ENCODE assay signal across 8 cellular contexts in the genomic region with DNA sequence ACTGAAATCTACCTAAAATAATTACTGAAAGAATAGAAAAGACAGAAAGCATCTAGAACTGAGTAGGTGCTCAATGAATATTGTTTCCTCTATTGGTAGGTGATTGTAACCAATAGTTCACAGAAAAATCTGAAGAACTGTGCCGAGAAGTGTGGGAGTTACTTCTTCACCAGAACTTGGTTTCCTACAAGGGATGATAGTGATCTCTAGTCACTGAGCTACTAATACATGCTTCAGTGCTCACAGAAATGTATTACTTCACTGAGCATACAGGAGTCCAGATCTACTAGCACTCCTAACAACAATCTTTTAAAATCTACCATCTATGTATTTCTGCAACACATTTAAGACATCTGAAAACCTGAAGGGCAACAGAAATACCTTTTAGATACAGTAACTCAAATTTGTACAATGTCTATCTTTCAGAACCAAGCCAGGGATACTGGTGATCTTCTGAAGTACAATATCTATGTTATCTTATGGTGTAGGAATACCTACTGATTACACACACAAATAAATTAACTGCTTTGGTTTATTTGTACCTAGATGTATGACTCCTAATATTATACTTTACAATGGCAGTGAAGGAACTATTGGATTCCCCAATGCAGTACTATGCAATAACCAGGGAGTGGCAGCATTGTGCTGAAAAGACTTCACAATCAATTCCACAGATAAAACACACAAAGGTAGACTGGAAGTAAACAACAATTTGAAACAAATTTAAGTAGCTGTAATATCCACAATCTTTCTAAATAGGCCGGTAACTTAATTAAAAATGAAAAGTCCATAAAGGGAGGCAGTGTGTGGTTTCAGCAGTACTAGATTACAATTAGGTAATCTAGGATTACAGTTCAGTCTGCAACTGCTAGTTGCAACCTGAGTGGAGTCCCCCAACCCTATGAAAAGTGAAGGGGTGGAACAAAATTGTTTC.
A peak's percentile ranks its signal among the peaks of the same experiment; 100 is the strongest.
DNase-seq lines count a peak whose midpoint lies in the region; ATAC-seq and TF ChIP-seq lines count a peak whose summit lies in the region.

No MANE protein-coding gene starts in this region.

- DNase-seq in activated naive CD4-positive, alpha-beta T cell treated with anti-CD3 and anti-CD28 coated beads, Interleukin-2, amount 50 U/mL, for 72 hours (ENCODE audit: low spot score in 2 of 2), result no peak
- no peak for DNase-seq in activated naive CD4-positive, alpha-beta T cell treated with anti-CD3 and anti-CD28 coated beads, Interleukin-2, amount 50 U/mL, for 16 hours
- DNase-seq in NT2/D1 (ENCODE audit: low read depth, low spot score) (peak; percentile 1), astrocyte of the spinal cord (ENCODE audit: low read depth, low spot score) (peak; percentile 53), immature natural killer cell (peak; percentile 46 to 57 (median 49))
- no peak for DNase-seq in stimulated activated naive B cell treated with anti-CD40 and anti-IgM and Interleukin-4, amounts not matched to agents 10 μg/mL and 1 μg/mL and 100 μg/mL, for 72 hours

- H3K4me3 ChIP-seq in NT2/D1 (ENCODE audit: insufficient read length, low read depth), result no peak overlapping the region
- no peak overlapping the region for H3K4me3 ChIP-seq in astrocyte of the spinal cord (ENCODE audit: low read depth, low read length)

- H3K9me3 ChIP-seq in NT2/D1 (ENCODE audit: insufficient read depth, low read length), result no peaks in the 10 kb centered on the region

- no peak overlapping the region for H3K27ac Mint-ChIP-seq in activated naive CD4-positive, alpha-beta T cell treated with anti-CD3 and anti-CD28 coated beads, Interleukin-2, amount 50 U/mL, for 72 hours
- no peak overlapping the region for H3K27ac Mint-ChIP-seq in immature natural killer cell
- H3K27ac Mint-ChIP-seq in stimulated activated naive B cell treated with anti-CD40 and anti-IgM and Interleukin-4, amounts not matched to agents 10 μg/mL and 1 μg/mL and 100 μg/mL, for 72 hours, result no peak overlapping the region

- H3K27me3 ChIP-seq in NT2/D1 (ENCODE audit: insufficient read depth, insufficient read length), result no peaks in the 10 kb centered on the region

- H3K4me1 ChIP-seq in NT2/D1 (ENCODE audit: insufficient read depth, insufficient read length), result no peaks in the 10 kb centered on the region

- no peak overlapping the region for H3K4me3 Mint-ChIP-seq in immature natural killer cell
- H3K4me3 Mint-ChIP-seq in stimulated activated naive B cell treated with anti-CD40 and anti-IgM and Interleukin-4, amounts not matched to agents 10 μg/mL and 1 μg/mL and 100 μg/mL, for 72 hours, result no peak overlapping the region

- peak; percentile 86 for TF ChIP-seq CTCF in astrocyte of the spinal cord (IDR thresholded peaks at IDR 0.05; ENCODE audit: low read depth, low read length)

- no peaks in the 10 kb centered on the region for H3K27me3 Mint-ChIP-seq in immature natural killer cell (ENCODE audit: low read depth in 3 of 3)
- H3K27me3 Mint-ChIP-seq in stimulated activated naive B cell treated with anti-CD40 and anti-IgM and Interleukin-4, amounts not matched to agents 10 μg/mL and 1 μg/mL and 100 μg/mL, for 72 hours, result no peaks in the 10 kb centered on the region

- H3K9ac ChIP-seq in NT2/D1 (ENCODE audit: insufficient read length, low read depth), result no peak overlapping the region

- no peaks in the 10 kb centered on the region for H3K9me3 Mint-ChIP-seq in activated naive CD4-positive, alpha-beta T cell treated with anti-CD3 and anti-CD28 coated beads, Interleukin-2, amount 50 U/mL, for 72 hours
- no peaks in the 10 kb centered on the region for H3K9me3 Mint-ChIP-seq in immature natural killer cell
- H3K9me3 Mint-ChIP-seq in stimulated activated naive B cell treated with anti-CD40 and anti-IgM and Interleukin-4, amounts not matched to agents 10 μg/mL and 1 μg/mL and 100 μg/mL, for 72 hours, result no peaks in the 10 kb centered on the region

- peaks cover 5% of the 10 kb centered on the region for H3K36me3 ChIP-seq in NT2/D1 (ENCODE audit: insufficient read depth, insufficient read length, low read length)

- H3K36me3 Mint-ChIP-seq in activated naive CD4-positive, alpha-beta T cell treated with anti-CD3 and anti-CD28 coated beads, Interleukin-2, amount 50 U/mL, for 72 hours, result peaks cover 0 to 6% of the 10 kb centered on the region in 2 donors
- peaks cover 0 to 6% (median 0%) of the 10 kb centered on the region in 3 donors for H3K36me3 Mint-ChIP-seq in immature natural killer cell
- H3K36me3 Mint-ChIP-seq in stimulated activated naive B cell treated with anti-CD40 and anti-IgM and Interleukin-4, amounts not matched to agents 10 μg/mL and 1 μg/mL and 100 μg/mL, for 72 hours, result peaks cover 0 to 8% of the 10 kb centered on the region in 2 donors

- H3K4me1 Mint-ChIP-seq in immature natural killer cell, result peaks cover 12 to 18% of the 10 kb centered on the region in 2 donors
- H3K4me1 Mint-ChIP-seq in stimulated activated naive B cell treated with anti-CD40 and anti-IgM and Interleukin-4, amounts not matched to agents 10 μg/mL and 1 μg/mL and 100 μg/mL, for 72 hours, result peaks cover 17 to 40% of the 10 kb centered on the region in 2 donors

- in situ Hi-C loops in astrocyte of the spinal cord (cut with HindIII; ENCODE audit: low sequenced_read_pairs), result no loop called here

- ATAC-seq in activated naive CD4-positive, alpha-beta T cell treated with anti-CD3 and anti-CD28 coated beads, Interleukin-2, amount 50 U/mL, for 72 hours, result peak; percentile 54 to 58
- peak; percentile 51 for ATAC-seq in HG03460 (IDR thresholded peaks at IDR 0.05; ENCODE audit: unreplicated experiment)
- ATAC-seq in stimulated activated naive B cell treated with anti-CD40 and anti-IgM and Interleukin-4, amounts not matched to agents 10 μg/mL and 1 μg/mL and 100 μg/mL, for 72 hours (replicated peaks), result peak; percentile 64 to 70
- no peak for ATAC-seq in GM21515 (IDR thresholded peaks at IDR 0.05; ENCODE audit: unreplicated experiment)

Comparison
In these comparisons a context has a peak if more than half of its experiments do, and no peak if none do; other contexts are left out.
1. DNase-seq: peak in NT2/D1 (single experiment), astrocyte of the spinal cord (single experiment) and immature natural killer cell (3 of 3); none in activated naive CD4-positive, alpha-beta T cell treated with anti-CD3 and anti-CD28 coated beads, Interleukin-2, amount 50 U/mL, for 72 hours (0 of 2), activated naive CD4-positive, alpha-beta T cell treated with anti-CD3 and anti-CD28 coated beads, Interleukin-2, amount 50 U/mL, for 16 hours (single experiment) and stimulated activated naive B cell treated with anti-CD40 and anti-IgM and Interleukin-4, amounts not matched to agents 10 μg/mL and 1 μg/mL and 100 μg/mL, for 72 hours (single experiment).